Comparison of ENCODE assay signal across 1 cellular context in genomic region chr16:73040136-73040535, GRCh38.
TF ChIP-seq lines count a peak whose summit lies in the region.

No MANE protein-coding gene starts in this region.

TF ChIP-seq in GM23338, 12 proteins besides CTCF, POLR2A, EP300 and RAD21 (continued from another document):
- TF ChIP-seq ZNF462 (CRISPR knock-in tag; IDR thresholded peaks at IDR 0.05) (no peak), REST (IDR thresholded peaks at IDR 0.05; ENCODE audit: unreplicated experiment) (no peak), JUNB (IDR thresholded peaks at IDR 0.05; ENCODE audit: unreplicated experiment) (no peak)
